1 cellular context compared by ENCODE assay signal in genomic region chr18:3354506-3354905, GRCh38.
TF ChIP-seq lines count a peak whose summit lies in the region.

No MANE protein-coding gene starts in this region.

TF ChIP-seq in IMR-90, 13 proteins besides CTCF, POLR2A, EP300 and RAD21 (continued from another document):
- TF ChIP-seq CEBPB (IDR thresholded peaks at IDR 0.05; ENCODE audit: low read depth, low read length) (no peak), SMC3 (IDR thresholded peaks at IDR 0.05; ENCODE audit: low read depth, low read length) (no peak), NFE2L2 (IDR thresholded peaks at IDR 0.05; ENCODE audit: low read depth, low read length) (no peak), MAZ (IDR thresholded peaks at IDR 0.05; ENCODE audit: borderline replicate concordance, low read depth, low read length) (no peak), CHD1 (IDR thresholded peaks at IDR 0.05; ENCODE audit: low read depth, low read length) (no peak), MXI1 (IDR thresholded peaks at IDR 0.05; ENCODE audit: borderline replicate concordance, low read depth, low read length) (no peak), ELK1 (IDR thresholded peaks at IDR 0.05; ENCODE audit: borderline replicate concordance, low read depth, low read length) (no peak), MAFK (IDR thresholded peaks at IDR 0.05; ENCODE audit: low read depth, low read length) (no peak), USF2 (IDR thresholded peaks at IDR 0.05; ENCODE audit: low read depth, low read length) (no peak)
